ENCODE assay signal across 17 cellular contexts in the genomic region with DNA sequence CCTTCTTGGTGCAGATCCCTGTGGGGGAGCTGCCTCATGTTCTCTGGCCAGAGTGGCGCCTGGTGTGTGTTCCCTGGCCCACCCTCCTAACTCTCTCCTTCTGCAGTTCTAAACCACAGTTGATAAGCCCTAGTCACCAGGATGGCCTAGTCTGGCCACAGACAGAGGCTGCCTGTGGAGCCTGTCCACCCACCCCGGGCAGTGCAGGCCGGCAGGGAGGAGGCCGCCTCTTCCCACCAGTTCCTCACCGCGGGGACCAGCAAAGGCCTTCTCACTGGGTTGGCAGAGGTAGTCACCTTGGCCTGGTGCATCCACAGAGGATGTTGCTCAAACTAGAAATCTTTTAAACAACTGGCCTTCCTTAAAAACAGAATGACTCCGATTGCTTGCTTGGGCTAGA.
A peak's percentile ranks its signal among the peaks of the same experiment; 100 is the strongest.
DNase-seq lines count a peak whose midpoint lies in the region; ATAC-seq and TF ChIP-seq lines count a peak whose summit lies in the region.
"Had no signal": no experiment of that assay in that cellular context is flagged by ENCODE, and none has a peak within 500 bp of the region (broad histone marks: within the 10 kb centered on the region; RNA-seq: fewer than 3 reads in every experiment).

No MANE protein-coding gene starts in this region.

- no peaks in the 10 kb centered on the region for H3K9me3 Mint-ChIP-seq in stimulated activated memory B cell treated with anti-CD40 and anti-IgM and Interleukin-4, amounts not matched to agents 10 μg/mL and 1 μg/mL and 100 μg/mL, for 72 hours
- H3K9me3 Mint-ChIP-seq: CD4-positive, alpha-beta T cell; GM23338 had no signal

- intact Hi-C loops in Right ventricle myocardium inferior (cut with DNase I): no loop called here
- intact Hi-C loops in Right ventricle myocardium superior (cut with DNase I): no loop called here

- H3K9ac ChIP-seq in neuronal stem cell (ENCODE audit: low read depth, low read length, poor library complexity): no peak overlapping the region

- no peaks in the 10 kb centered on the region for H3K4me1 Mint-ChIP-seq in stimulated activated memory B cell treated with anti-CD40 and anti-IgM and Interleukin-4, amounts not matched to agents 10 μg/mL and 1 μg/mL and 100 μg/mL, for 72 hours

- H3K79me1 ChIP-seq in neuronal stem cell (ENCODE audit: low read depth, low read length): no peaks in the 10 kb centered on the region

- peak; percentile 40 for DNase-seq in Right ventricle myocardium inferior (ENCODE audit: missing footprints)
- no peak for DNase-seq in Right ventricle myocardium superior
- DNase-seq in neuronal stem cell (ENCODE audit: low spot score): no peak
- DNase-seq in T-helper 2 cell: no peak
- no peak for DNase-seq in erythroblast (lab: John Stamatoyannopoulos, UW)
- DNase-seq: AML-193; Caco-2; CD4-positive, alpha-beta T cell; H7 had no signal

- H2BK120ac ChIP-seq in neuronal stem cell (ENCODE audit: low read depth, low read length): no peak overlapping the region

- H3K18ac ChIP-seq in neuronal stem cell (ENCODE audit: low read length): no peak overlapping the region

- no peak overlapping the region for H3K4ac ChIP-seq in neuronal stem cell (ENCODE audit: low read length)

- H3K4me1 ChIP-seq in neuronal stem cell (ENCODE audit: control insufficient read depth in 2 of 2, insufficient read depth in 1 of 2, low read depth in 1 of 2, low read length in 2 of 2): no peaks in the 10 kb centered on the region
- H3K4me1 ChIP-seq: A549, Caco-2 had no signal

- WGBS in neuronal stem cell (ENCODE audit: extremely low coverage in 2 of 2, insufficient read length in 2 of 2, insufficient replicate concordance in 1 of 2), 2 donors: no CpG with 5 or more reads among the region's 7 CpGs

- no peak overlapping the region for H4K8ac ChIP-seq in neuronal stem cell (ENCODE audit: low read depth, low read length)

- no peaks in the 10 kb centered on the region for H3K36me3 Mint-ChIP-seq in stimulated activated memory B cell treated with anti-CD40 and anti-IgM and Interleukin-4, amounts not matched to agents 10 μg/mL and 1 μg/mL and 100 μg/mL, for 72 hours

- no peaks in the 10 kb centered on the region for H3K9me3 ChIP-seq in neuronal stem cell (replicated peaks in 1 of 2; ENCODE audit: control insufficient read depth in 2 of 2, insufficient read depth in 1 of 2, low read depth in 1 of 2, low read length in 2 of 2)
- H3K9me3 ChIP-seq: A549, Caco-2 had no signal

- no peak overlapping the region for H2AK5ac ChIP-seq in neuronal stem cell (ENCODE audit: low read depth, low read length)

- H3K27ac Mint-ChIP-seq in stimulated activated memory B cell treated with anti-CD40 and anti-IgM and Interleukin-4, amounts not matched to agents 10 μg/mL and 1 μg/mL and 100 μg/mL, for 72 hours: no peak overlapping the region
- H3K27ac Mint-ChIP-seq: CD4-positive, alpha-beta T cell; GM23338 had no signal

- no peaks in the 10 kb centered on the region for H3K36me3 ChIP-seq in neuronal stem cell (replicated peaks in 1 of 2; ENCODE audit: control insufficient read depth in 2 of 2, insufficient read depth in 2 of 2, low read length in 2 of 2)

- no peak overlapping the region for H4K91ac ChIP-seq in neuronal stem cell (ENCODE audit: low read depth, low read length, poor library complexity)

- H3K23ac ChIP-seq in neuronal stem cell (ENCODE audit: low read depth, low read length, poor library complexity): no peak overlapping the region

- H2BK15ac ChIP-seq in neuronal stem cell (ENCODE audit: low read length): no peak overlapping the region

- no peak overlapping the region for H3K4me3 Mint-ChIP-seq in stimulated activated memory B cell treated with anti-CD40 and anti-IgM and Interleukin-4, amounts not matched to agents 10 μg/mL and 1 μg/mL and 100 μg/mL, for 72 hours
- H3K4me3 Mint-ChIP-seq: CD4-positive, alpha-beta T cell; GM23338 had no signal

- no peak overlapping the region for H2AFZ ChIP-seq in neuronal stem cell (ENCODE audit: low read length)
- H2AFZ ChIP-seq: GM23338 had no signal

- H3K4me3 ChIP-seq in neuronal stem cell (ENCODE audit: low read length in 2 of 2): no peak overlapping the region
- H3K4me3 ChIP-seq: A549, GM23338 had no signal

- H3K27me3 ChIP-seq in neuronal stem cell (ENCODE audit: control insufficient read depth in 3 of 3, insufficient read depth in 3 of 3, low read depth in 1 of 3, low read length in 3 of 3): no peaks in the 10 kb centered on the region

- peak overlapping the region; percentile 38 for H3K14ac ChIP-seq in neuronal stem cell (ENCODE audit: low read length)

- H3K27me3 Mint-ChIP-seq in stimulated activated memory B cell treated with anti-CD40 and anti-IgM and Interleukin-4, amounts not matched to agents 10 μg/mL and 1 μg/mL and 100 μg/mL, for 72 hours: no peaks in the 10 kb centered on the region

- no peak overlapping the region for H3K27ac ChIP-seq in neuronal stem cell (replicated peaks; ENCODE audit: low read length)
- H3K27ac ChIP-seq: 22Rv1, A549, C4-2B, HL-60 had no signal

- H2BK5ac ChIP-seq in neuronal stem cell (ENCODE audit: low read length): no peak overlapping the region

- no peak for ATAC-seq in Right ventricle myocardium inferior
- ATAC-seq in Right ventricle myocardium superior (ENCODE audit: poor library complexity): no peak
- peak; percentile 49 for ATAC-seq in stimulated activated memory B cell treated with anti-CD40 and anti-IgM and Interleukin-4, amounts not matched to agents 10 μg/mL and 1 μg/mL and 100 μg/mL, for 72 hours
- ATAC-seq in HG03571 (IDR thresholded peaks at IDR 0.05; ENCODE audit: unreplicated experiment): no peak
- ATAC-seq in GM18498 (IDR thresholded peaks at IDR 0.05; ENCODE audit: unreplicated experiment): no peak
- ATAC-seq: A549 had no signal

- peak overlapping the region; percentile 11 for H3K4me2 ChIP-seq in neuronal stem cell (ENCODE audit: insufficient read depth, low read length, poor library complexity, severe bottlenecking)
- H3K4me2 ChIP-seq: A549, GM23338 had no signal

- TF ChIP-seq POLR2A in erythroblast (IDR thresholded peaks at IDR 0.05; ENCODE audit: low read length): no peak

- H2BK12ac ChIP-seq in neuronal stem cell (ENCODE audit: low read length): no peak overlapping the region
